Comparison of ENCODE assay signal across 1 cellular context in the genomic region with DNA sequence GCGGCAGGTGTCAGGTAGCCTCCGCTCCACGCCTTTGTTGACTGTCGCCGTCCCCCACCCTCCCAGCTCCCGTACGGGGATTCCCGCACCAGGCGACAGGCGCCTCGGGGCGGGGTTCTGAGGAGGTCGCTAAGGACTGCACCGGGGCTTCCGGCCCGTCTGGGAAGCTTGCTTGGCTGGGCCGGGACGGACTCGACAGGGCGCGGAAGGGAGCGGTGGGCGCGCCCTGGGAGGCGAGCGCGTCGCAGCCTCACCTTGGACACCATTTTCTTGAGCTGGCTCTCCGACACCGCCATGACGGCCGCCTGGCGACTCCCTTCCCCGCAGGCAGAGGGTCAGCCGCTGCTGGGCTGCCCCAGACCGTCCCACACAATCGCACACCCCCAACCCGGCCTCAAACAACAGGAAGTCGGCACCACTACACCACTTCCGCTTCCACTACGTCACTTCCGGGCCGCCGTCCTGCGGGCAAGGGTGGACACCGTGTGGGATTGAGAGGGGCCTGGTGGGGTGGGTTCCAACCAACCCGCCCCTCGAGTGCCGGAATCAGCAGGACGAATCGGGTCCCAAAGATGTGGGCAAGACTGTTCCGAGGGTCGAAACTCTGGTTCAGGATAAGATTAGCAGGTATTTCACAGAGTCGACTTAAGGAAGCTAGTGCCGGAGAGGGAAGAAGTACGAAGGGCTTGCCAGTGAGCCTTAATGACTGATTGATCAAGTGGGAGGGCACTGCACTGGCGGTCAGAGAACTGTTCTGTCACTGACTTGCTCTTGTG.
TF ChIP-seq lines count a peak whose summit lies in the region.

A gene with protein sequence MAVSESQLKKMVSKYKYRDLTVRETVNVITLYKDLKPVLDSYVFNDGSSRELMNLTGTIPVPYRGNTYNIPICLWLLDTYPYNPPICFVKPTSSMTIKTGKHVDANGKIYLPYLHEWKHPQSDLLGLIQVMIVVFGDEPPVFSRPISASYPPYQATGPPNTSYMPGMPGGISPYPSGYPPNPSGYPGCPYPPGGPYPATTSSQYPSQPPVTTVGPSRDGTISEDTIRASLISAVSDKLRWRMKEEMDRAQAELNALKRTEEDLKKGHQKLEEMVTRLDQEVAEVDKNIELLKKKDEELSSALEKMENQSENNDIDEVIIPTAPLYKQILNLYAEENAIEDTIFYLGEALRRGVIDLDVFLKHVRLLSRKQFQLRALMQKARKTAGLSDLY (minus strand): TSS at position 422 of the 776 bp plus-strand sequence. CDS start 126 bp downstream, at position 296.

TF ChIP-seq in HepG2, 621 proteins besides CTCF, POLR2A, EP300 and RAD21 (continued from another document and continues in another):
- TF ChIP-seq, protein P1, sequence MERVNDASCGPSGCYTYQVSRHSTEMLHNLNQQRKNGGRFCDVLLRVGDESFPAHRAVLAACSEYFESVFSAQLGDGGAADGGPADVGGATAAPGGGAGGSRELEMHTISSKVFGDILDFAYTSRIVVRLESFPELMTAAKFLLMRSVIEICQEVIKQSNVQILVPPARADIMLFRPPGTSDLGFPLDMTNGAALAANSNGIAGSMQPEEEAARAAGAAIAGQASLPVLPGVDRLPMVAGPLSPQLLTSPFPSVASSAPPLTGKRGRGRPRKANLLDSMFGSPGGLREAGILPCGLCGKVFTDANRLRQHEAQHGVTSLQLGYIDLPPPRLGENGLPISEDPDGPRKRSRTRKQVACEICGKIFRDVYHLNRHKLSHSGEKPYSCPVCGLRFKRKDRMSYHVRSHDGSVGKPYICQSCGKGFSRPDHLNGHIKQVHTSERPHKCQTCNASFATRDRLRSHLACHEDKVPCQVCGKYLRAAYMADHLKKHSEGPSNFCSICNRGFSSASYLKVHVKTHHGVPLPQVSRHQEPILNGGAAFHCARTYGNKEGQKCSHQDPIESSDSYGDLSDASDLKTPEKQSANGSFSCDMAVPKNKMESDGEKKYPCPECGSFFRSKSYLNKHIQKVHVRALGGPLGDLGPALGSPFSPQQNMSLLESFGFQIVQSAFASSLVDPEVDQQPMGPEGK (CRISPR knock-in tag; IDR thresholded peaks at IDR 0.05), result peak; percentile 64; the same call in 1 of the 2 replicates
- TF ChIP-seq ZMYM2 (CRISPR knock-in tag; IDR thresholded peaks at IDR 0.05) (0 out of 2 replicates have a peak, but pooled peaks have one; percentile 58), RXRA (CRISPR knock-in tag; IDR thresholded peaks at IDR 0.05) (peak; percentile 90), ZBTB1 (CRISPR knock-in tag; IDR thresholded peaks at IDR 0.05; ENCODE audit: borderline replicate concordance) (no peak), ZNF615 (CRISPR knock-in tag; IDR thresholded peaks at IDR 0.05; ENCODE audit: borderline replicate concordance) (0 out of 2 replicates have a peak, but pooled peaks have one; percentile 60), ZNF749 (CRISPR knock-in tag; IDR thresholded peaks at IDR 0.05; ENCODE audit: borderline replicate concordance) (peak; percentile 87; the same call in 1 of the 2 replicates), ZNF275 (CRISPR knock-in tag; IDR thresholded peaks at IDR 0.05; ENCODE audit: borderline replicate concordance) (peak; percentile 82; the same call in 1 of the 2 replicates), KAT2B (IDR thresholded peaks at IDR 0.05; ENCODE audit: borderline replicate concordance, low read depth, low read length) (no peak), JUNB (CRISPR knock-in tag; IDR thresholded peaks at IDR 0.05; ENCODE audit: borderline replicate concordance) (no peak), PHF21A (CRISPR knock-in tag; IDR thresholded peaks at IDR 0.05) (peak; percentile 92), ZNF761 (CRISPR knock-in tag; conservative IDR thresholded peaks at IDR 0.05) (peak; percentile 92), ARNT2 (CRISPR knock-in tag; IDR thresholded peaks at IDR 0.05; ENCODE audit: low read depth) (peak; percentile 94), ZBTB25 (CRISPR knock-in tag; IDR thresholded peaks at IDR 0.05) (peak; percentile 86), IKZF1 (IDR thresholded peaks at IDR 0.05) (no peak), ZNF331 (CRISPR knock-in tag; IDR thresholded peaks at IDR 0.05) (peak; percentile 53; the same call in 1 of the 2 replicates), ZNF879 (CRISPR knock-in tag; IDR thresholded peaks at IDR 0.05) (0 out of 2 replicates have a peak, but pooled peaks have one; percentile 58), ARNTL (CRISPR knock-in tag; IDR thresholded peaks at IDR 0.05) (peak; percentile 73; the same call in 1 of the 2 replicates), GATA4 (IDR thresholded peaks at IDR 0.05; ENCODE audit: borderline replicate concordance, low read depth) (no peak), ATF7 (IDR thresholded peaks at IDR 0.05) (peak; percentile 14; the same call in 1 of the 2 replicates), ATF7 (CRISPR knock-in tag; IDR thresholded peaks at IDR 0.05) (peak; percentile 43; the same call in 1 of the 2 replicates), PAX8 (CRISPR knock-in tag; IDR thresholded peaks at IDR 0.05; ENCODE audit: borderline replicate concordance) (peak; percentile 74; the same call in 1 of the 2 replicates), NFYB (CRISPR knock-in tag; IDR thresholded peaks at IDR 0.05) (no peak), ZNF616 (CRISPR knock-in tag; IDR thresholded peaks at IDR 0.05; ENCODE audit: low read depth) (peak; percentile 66; the same call in 1 of the 2 replicates), SIX4 (CRISPR knock-in tag; IDR thresholded peaks at IDR 0.05) (peak; percentile 66), ZIK1 (CRISPR knock-in tag; IDR thresholded peaks at IDR 0.05; ENCODE audit: borderline replicate concordance, low read depth) (peak; percentile 85; the same call in 1 of the 2 replicates), DR1 (CRISPR knock-in tag; IDR thresholded peaks at IDR 0.05) (peak; percentile 55; the same call in 1 of the 2 replicates), PLRG1 (conservative IDR thresholded peaks at IDR 0.05) (no peak), ZFX (CRISPR knock-in tag; IDR thresholded peaks at IDR 0.05; ENCODE audit: low read depth) (peak; percentile 98), CBX2 (IDR thresholded peaks at IDR 0.05; ENCODE audit: low read depth, low read length) (no peak), CBX2 (CRISPR knock-in tag; IDR thresholded peaks at IDR 0.05; ENCODE audit: low read depth) (no peak), NCOR1 (IDR thresholded peaks at IDR 0.05; ENCODE audit: borderline replicate concordance, low read length) (peak; percentile 58; the same call in 1 of the 2 replicates), RFX1 (IDR thresholded peaks at IDR 0.05) (no peak), SNAPC5 (CRISPR knock-in tag; IDR thresholded peaks at IDR 0.05; ENCODE audit: borderline replicate concordance) (no peak), NFKBIZ (CRISPR knock-in tag; IDR thresholded peaks at IDR 0.05) (0 out of 2 replicates have a peak, but pooled peaks have one; percentile 26), NR3C1 (CRISPR knock-in tag; IDR thresholded peaks at IDR 0.05) (no peak), RNF219 (CRISPR knock-in tag; IDR thresholded peaks at IDR 0.05) (peak; percentile 93; the same call in 1 of the 2 replicates), ZNF569 (CRISPR knock-in tag; IDR thresholded peaks at IDR 0.05; ENCODE audit: borderline replicate concordance) (no peak), NR0B2 (CRISPR knock-in tag; IDR thresholded peaks at IDR 0.05) (peak; percentile 67; the same call in 1 of the 2 replicates), ZNF558 (CRISPR knock-in tag; IDR thresholded peaks at IDR 0.05; ENCODE audit: borderline replicate concordance) (peak; percentile 78; the same call in 1 of the 2 replicates), TCF7 (IDR thresholded peaks at IDR 0.05; ENCODE audit: low read depth) (peak; percentile 23; the same call in 1 of the 2 replicates)
- TF ChIP-seq, protein P2, sequence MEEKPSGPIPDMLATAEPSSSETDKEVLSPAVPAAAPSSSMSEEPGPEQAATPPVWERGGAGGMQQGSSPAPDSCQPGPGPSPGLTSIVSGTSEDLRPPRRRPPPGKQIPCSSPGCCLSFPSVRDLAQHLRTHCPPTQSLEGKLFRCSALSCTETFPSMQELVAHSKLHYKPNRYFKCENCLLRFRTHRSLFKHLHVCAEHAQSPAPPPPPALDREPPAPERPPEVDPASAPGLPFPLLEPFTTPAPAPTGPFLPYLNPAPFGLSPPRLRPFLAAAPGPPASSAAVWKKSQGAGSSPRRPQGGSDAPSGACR (CRISPR knock-in tag; IDR thresholded peaks at IDR 0.05), result peak; percentile 68; the same call in 1 of the 2 replicates
- TF ChIP-seq, protein P3, sequence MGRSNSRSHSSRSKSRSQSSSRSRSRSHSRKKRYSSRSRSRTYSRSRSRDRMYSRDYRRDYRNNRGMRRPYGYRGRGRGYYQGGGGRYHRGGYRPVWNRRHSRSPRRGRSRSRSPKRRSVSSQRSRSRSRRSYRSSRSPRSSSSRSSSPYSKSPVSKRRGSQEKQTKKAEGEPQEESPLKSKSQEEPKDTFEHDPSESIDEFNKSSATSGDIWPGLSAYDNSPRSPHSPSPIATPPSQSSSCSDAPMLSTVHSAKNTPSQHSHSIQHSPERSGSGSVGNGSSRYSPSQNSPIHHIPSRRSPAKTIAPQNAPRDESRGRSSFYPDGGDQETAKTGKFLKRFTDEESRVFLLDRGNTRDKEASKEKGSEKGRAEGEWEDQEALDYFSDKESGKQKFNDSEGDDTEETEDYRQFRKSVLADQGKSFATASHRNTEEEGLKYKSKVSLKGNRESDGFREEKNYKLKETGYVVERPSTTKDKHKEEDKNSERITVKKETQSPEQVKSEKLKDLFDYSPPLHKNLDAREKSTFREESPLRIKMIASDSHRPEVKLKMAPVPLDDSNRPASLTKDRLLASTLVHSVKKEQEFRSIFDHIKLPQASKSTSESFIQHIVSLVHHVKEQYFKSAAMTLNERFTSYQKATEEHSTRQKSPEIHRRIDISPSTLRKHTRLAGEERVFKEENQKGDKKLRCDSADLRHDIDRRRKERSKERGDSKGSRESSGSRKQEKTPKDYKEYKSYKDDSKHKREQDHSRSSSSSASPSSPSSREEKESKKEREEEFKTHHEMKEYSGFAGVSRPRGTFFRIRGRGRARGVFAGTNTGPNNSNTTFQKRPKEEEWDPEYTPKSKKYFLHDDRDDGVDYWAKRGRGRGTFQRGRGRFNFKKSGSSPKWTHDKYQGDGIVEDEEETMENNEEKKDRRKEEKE (IDR thresholded peaks at IDR 0.05), result no peak
